In genomic region chr21:31136891-31137290, GRCh38 we compare ENCODE assay signal across 10 cellular contexts.
DNase-seq lines count a peak whose midpoint lies in the region; ATAC-seq and TF ChIP-seq lines count a peak whose summit lies in the region.
"Had no signal": no experiment of that assay in that cellular context is flagged by ENCODE, and none has a peak within 500 bp of the region (broad histone marks: within the 10 kb centered on the region; RNA-seq: fewer than 3 reads in every experiment).

No MANE protein-coding gene starts in this region.

- H3K9me3 Mint-ChIP-seq in endothelial cell (ENCODE audit: unreplicated experiment) (no peaks in the 10 kb centered on the region), Caco-2 (ENCODE audit: unreplicated experiment) (no peaks in the 10 kb centered on the region)

- no TSS peak for BruUV-seq in Caco-2 (replicated peaks; lab: Mats Ljungman, UMichigan)

- H3K4me3 ChIP-seq in GM06990 (replicated peaks; ENCODE audit: low read depth, low read length) (no peak overlapping the region), Caco-2 (ENCODE audit: low read depth, low read length) (no peak overlapping the region)

- ATAC-seq in GM21423 (IDR thresholded peaks at IDR 0.05; ENCODE audit: unreplicated experiment), result peak; percentile 61
- no peak for ATAC-seq in GM21515 (IDR thresholded peaks at IDR 0.05; ENCODE audit: unreplicated experiment)
- ATAC-seq: naive thymus-derived CD4-positive, alpha-beta T cell had no signal

- POLR2A ChIA-PET in Caco-2 (lab: Charles Lee), result no interaction called here

- peak overlapping the region; percentile 39 for H3K4me3 Mint-ChIP-seq in endothelial cell (ENCODE audit: unreplicated experiment)
- no peak overlapping the region for H3K4me3 Mint-ChIP-seq in Caco-2 (ENCODE audit: unreplicated experiment)
- H3K4me3 Mint-ChIP-seq: naive thymus-derived CD4-positive, alpha-beta T cell had no signal

- H3K27ac Mint-ChIP-seq in endothelial cell (ENCODE audit: unreplicated experiment), result no peak overlapping the region
- H3K27ac Mint-ChIP-seq in Caco-2 (ENCODE audit: unreplicated experiment), result no peak overlapping the region

- H3K27me3 ChIP-seq in GM06990 (replicated peaks; ENCODE audit: control insufficient read depth, insufficient read depth, low read length) (no peaks in the 10 kb centered on the region), Caco-2 (replicated peaks; ENCODE audit: control insufficient read depth, insufficient read depth, low read length) (no peaks in the 10 kb centered on the region)

- no peaks in the 10 kb centered on the region for H3K9me3 ChIP-seq in Caco-2

- peaks cover 12% of the 10 kb centered on the region for H3K4me1 ChIP-seq in Caco-2

- peaks cover 68% of the 10 kb centered on the region for H3K36me3 Mint-ChIP-seq in endothelial cell (ENCODE audit: low read depth, unreplicated experiment)
- H3K36me3 Mint-ChIP-seq in Caco-2 (ENCODE audit: insufficient read depth, unreplicated experiment), result peaks cover 6% of the 10 kb centered on the region

- intact Hi-C loops in Caco-2 (cut with micrococcal nuclease; ENCODE audit: unreplicated experiment), result no loop called here

- H3K4me1 Mint-ChIP-seq in endothelial cell (ENCODE audit: unreplicated experiment) (peaks cover 26% of the 10 kb centered on the region), Caco-2 (ENCODE audit: low read depth, unreplicated experiment) (peaks cover 13% of the 10 kb centered on the region)

- H3K27me3 Mint-ChIP-seq in endothelial cell (ENCODE audit: unreplicated experiment) (peaks cover 5% of the 10 kb centered on the region), Caco-2 (ENCODE audit: insufficient read depth, unreplicated experiment) (no peaks in the 10 kb centered on the region)
- H3K27me3 Mint-ChIP-seq: naive thymus-derived CD4-positive, alpha-beta T cell had no signal

- H3K36me3 ChIP-seq in GM06990 (ENCODE audit: control insufficient read depth, insufficient read depth, low read length) (no peaks in the 10 kb centered on the region; the same call in 1 of the 2 replicates), Caco-2 (ENCODE audit: control insufficient read depth, insufficient read depth, low read length) (no peaks in the 10 kb centered on the region)

- CTCF ChIA-PET in Caco-2 (lab: Charles Lee), result no interaction called here

- DNase-seq in GM06990 (ENCODE audit: extremely low read depth, insufficient read length), result no peak
- DNase-seq in NAMALWA (ENCODE audit: low spot score), result peak; percentile 61
- no peak for DNase-seq in endothelial cell (ENCODE audit: low spot score)
- DNase-seq in CD1c-positive myeloid dendritic cell (ENCODE audit: extremely low spot score), result no peak
- no peak for DNase-seq in stimulated activated CD4-positive, alpha-beta T cell treated with anti-CD3 and anti-CD28 coated beads, Interleukin-12 subunit alpha, Interleukin-12 subunit beta, amount 100 ng/mL, for 4 hours
- no peak for DNase-seq in Caco-2
- DNase-seq: KBM-7; naive thymus-derived CD4-positive, alpha-beta T cell had no signal

- TF ChIP-seq CTCF in GM06990 (IDR thresholded peaks at IDR 0.05; ENCODE audit: insufficient read depth, low read length, poor library complexity, severe bottlenecking), result peak; percentile 61
- no peak for TF ChIP-seq CTCF in endothelial cell (IDR thresholded peaks at IDR 0.05; ENCODE audit: unreplicated experiment)
- TF ChIP-seq CTCF in Caco-2 (IDR thresholded peaks at IDR 0.05; ENCODE audit: insufficient read depth in 1 of 2, low read depth in 1 of 2, low read length in 1 of 2, severe bottlenecking in 1 of 2, unreplicated experiment in 1 of 2), result no peak
